Comparison of ENCODE assay signal across 19 cellular contexts in the genomic region with DNA sequence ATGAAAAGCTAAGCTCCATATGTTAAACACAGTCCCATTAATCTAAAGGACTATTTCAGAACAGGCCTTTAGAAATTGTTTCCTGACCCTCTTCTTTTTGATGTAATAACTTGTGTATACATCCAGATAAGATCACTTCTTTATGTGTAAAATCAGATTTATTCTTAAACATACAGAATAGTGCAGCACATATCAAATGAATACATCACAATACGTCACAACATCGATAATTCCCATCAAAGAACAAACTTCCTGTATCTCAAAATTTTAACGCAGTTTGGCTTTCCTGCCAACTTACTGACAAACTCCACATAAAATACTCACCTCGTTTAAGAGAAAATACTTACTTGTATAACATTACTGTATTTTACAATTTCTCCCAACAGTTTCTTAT.
A peak's percentile ranks its signal among the peaks of the same experiment; 100 is the strongest.
DNase-seq lines count a peak whose midpoint lies in the region; ATAC-seq, FAIRE-seq and TF ChIP-seq lines count a peak whose summit lies in the region.
"Had no signal": no experiment of that assay in that cellular context is flagged by ENCODE, and none has a peak within 500 bp of the region (broad histone marks: within the 10 kb centered on the region; RNA-seq: fewer than 3 reads in every experiment).

No MANE protein-coding gene starts in this region.

- BruUV-seq in PC-9 (replicated peaks; lab: Mats Ljungman, UMichigan) (no TSS peak), endothelial cell of umbilical vein (replicated peaks; lab: Mats Ljungman, UMichigan) (no TSS peak), OCI-LY7 (replicated peaks; lab: Mats Ljungman, UMichigan) (no TSS peak)

- peak overlapping the region; percentile 27 for H3K9ac ChIP-seq in endothelial cell of umbilical vein (replicated peaks; ENCODE audit: extremely low read depth, insufficient read depth, low read length)
- H3K9ac ChIP-seq: parathyroid adenoma had no signal

- intact Hi-C loops in PC-9 (cut with micrococcal nuclease; ENCODE audit: unreplicated experiment) (no loop called here), endothelial cell of umbilical vein (cut with micrococcal nuclease) (no loop called here), OCI-LY7 (cut with micrococcal nuclease; ENCODE audit: unreplicated experiment) (no loop called here), body of pancreas (cut with DNase I) (no loop called here)
- intact Hi-C loops in activated CD4-positive, alpha-beta T cell treated with anti-CD3 and anti-CD28 coated beads for 36 hours (cut with DNase I, micrococcal nuclease): no loop called here

- TF ChIP-seq CTCF in PC-9 (conservative IDR thresholded peaks at IDR 0.05): no peak
- TF ChIP-seq CTCF in endothelial cell of umbilical vein (IDR thresholded peaks at IDR 0.05; ENCODE audit: extremely low read depth in 1 of 2, insufficient read depth in 1 of 2, low read depth in 1 of 2, low read length in 2 of 2): no peak
- TF ChIP-seq CTCF in osteoblast (IDR thresholded peaks at IDR 0.05; ENCODE audit: extremely low read depth, low read depth, low read length): no peak
- TF ChIP-seq CTCF in OCI-LY7 (conservative IDR thresholded peaks at IDR 0.05; ENCODE audit: low read length): no peak
- TF ChIP-seq CTCF in body of pancreas (IDR thresholded peaks at IDR 0.05): no peak

- H3K27ac ChIP-seq in ACC112 (ENCODE audit: low read depth, low read length): peak overlapping the region; percentile 64
- no peak overlapping the region for H3K27ac ChIP-seq in PC-9
- peak overlapping the region; percentile 68 for H3K27ac ChIP-seq in endothelial cell of umbilical vein (ENCODE audit: insufficient read depth, low read depth, low read length)
- peak overlapping the region; percentile 69 for H3K27ac ChIP-seq in osteoblast (ENCODE audit: low read depth, low read length)
- no peak overlapping the region for H3K27ac ChIP-seq in OCI-LY7 (ENCODE audit: low read depth, low read length, poor library complexity, severe bottlenecking)
- H3K27ac ChIP-seq in body of pancreas: peak overlapping the region in 1 of 4 donors; percentile 67
- H3K27ac ChIP-seq: C4-2B, cardiac muscle cell, parathyroid adenoma, spleen had no signal

- no peak for FAIRE-seq in endothelial cell of umbilical vein (lab: Jason Lieb, UNC)

- H4K20me1 ChIP-seq in PC-9 (ENCODE audit: insufficient read depth): no peaks in the 10 kb centered on the region
- H4K20me1 ChIP-seq in endothelial cell of umbilical vein (replicated peaks; ENCODE audit: control insufficient read depth, extremely low read depth, insufficient read depth, low read length): no peaks in the 10 kb centered on the region
- no peaks in the 10 kb centered on the region for H4K20me1 ChIP-seq in osteoblast (ENCODE audit: insufficient read depth, low read length)
- no peaks in the 10 kb centered on the region for H4K20me1 ChIP-seq in OCI-LY7 (ENCODE audit: insufficient read depth, low read length)

- peaks cover 28% of the 10 kb centered on the region for H3K4me1 Mint-ChIP-seq in activated CD4-positive, alpha-beta T cell treated with anti-CD3 and anti-CD28 coated beads for 36 hours

- no peak for ATAC-seq in activated CD4-positive, alpha-beta T cell treated with anti-CD3 and anti-CD28 coated beads for 36 hours
- ATAC-seq in HG02885 (IDR thresholded peaks at IDR 0.05; ENCODE audit: poor library complexity, unreplicated experiment) (no peak), body of pancreas (no peak)
- ATAC-seq: activated CD4-positive, CD25-positive, alpha-beta regulatory T cell treated with anti-CD3 and anti-CD28 coated beads, Interleukin-2, amount 50 U/mL, for 24 hours had no signal

- H3K4me1 ChIP-seq in ACC112 (ENCODE audit: control insufficient read depth, insufficient read depth, low read length, unreplicated experiment): peaks cover 32% of the 10 kb centered on the region
- no peaks in the 10 kb centered on the region; the same call in 1 of the 2 replicates for H3K4me1 ChIP-seq in PC-9 (replicated peaks; ENCODE audit: insufficient read depth)
- H3K4me1 ChIP-seq in endothelial cell of umbilical vein (ENCODE audit: control insufficient read depth, extremely low read depth, insufficient read depth, low read length): peaks cover 49% of the 10 kb centered on the region
- peaks cover 19% of the 10 kb centered on the region for H3K4me1 ChIP-seq in osteoblast (ENCODE audit: insufficient read depth, low read length)
- H3K4me1 ChIP-seq in OCI-LY7 (ENCODE audit: insufficient read depth, low read length, poor library complexity, severe bottlenecking): peaks cover 16% of the 10 kb centered on the region
- peaks cover 23% of the 10 kb centered on the region for H3K4me1 ChIP-seq in body of pancreas
- H3K4me1 ChIP-seq: parathyroid adenoma had no signal

- no peaks in the 10 kb centered on the region for H3K9me1 ChIP-seq in endothelial cell of umbilical vein (replicated peaks; ENCODE audit: control insufficient read depth, extremely low read depth, insufficient read depth, low read length)

- H3K27ac Mint-ChIP-seq in activated CD4-positive, alpha-beta T cell treated with anti-CD3 and anti-CD28 coated beads for 36 hours: no peak overlapping the region
- H3K27ac Mint-ChIP-seq: activated naive CD8-positive, alpha-beta T cell treated with anti-CD3 and anti-CD28 coated beads, Interleukin-2, amount 10 ng/mL, durations not matched to agents 7 days and 5 days; naive B cell had no signal

- dilution Hi-C loops in endothelial cell of umbilical vein (cut with MboI; ENCODE audit: extremely low pct_ligation_motif_present, low sequenced_read_pairs): no loop called here

- no peak overlapping the region for H3K4me3 Mint-ChIP-seq in activated CD4-positive, alpha-beta T cell treated with anti-CD3 and anti-CD28 coated beads for 36 hours
- H3K4me3 Mint-ChIP-seq: activated naive CD8-positive, alpha-beta T cell treated with anti-CD3 and anti-CD28 coated beads, Interleukin-2, amount 10 ng/mL, durations not matched to agents 7 days and 5 days; naive B cell had no signal

- peak overlapping the region; percentile 66 for H2AFZ ChIP-seq in ACC112 (ENCODE audit: low read length, unreplicated experiment)
- H2AFZ ChIP-seq in PC-9: no peak overlapping the region
- H2AFZ ChIP-seq in endothelial cell of umbilical vein (ENCODE audit: low read depth, low read length): no peak overlapping the region
- H2AFZ ChIP-seq in osteoblast (ENCODE audit: low read length): no peak overlapping the region
- no peak overlapping the region for H2AFZ ChIP-seq in OCI-LY7 (ENCODE audit: low read length)
- H2AFZ ChIP-seq: parathyroid adenoma had no signal

- H3K4me3 ChIP-seq in ACC112 (ENCODE audit: low read depth, low read length) (peak overlapping the region; percentile 66), PC-9 (no peak overlapping the region), endothelial cell of umbilical vein (replicated peaks in 1 of 3; ENCODE audit: insufficient read depth in 1 of 3, low read depth in 1 of 3, low read length in 3 of 3) (peak overlapping the region in 1 of 3 experiments; percentile 2), osteoblast (ENCODE audit: insufficient read depth, low read length) (peak overlapping the region; percentile 13), OCI-LY7 (ENCODE audit: low read depth, low read length, poor library complexity, severe bottlenecking) (no peak overlapping the region), body of pancreas (no peak overlapping the region)
- H3K4me3 ChIP-seq: cardiac muscle cell, HAP-1, spleen had no signal

- H3K36me3 ChIP-seq in ACC112 (ENCODE audit: insufficient read depth, low read length) (no peaks in the 10 kb centered on the region), PC-9 (ENCODE audit: low read depth) (no peaks in the 10 kb centered on the region), endothelial cell of umbilical vein (ENCODE audit: control insufficient read depth in 2 of 2, extremely low read depth in 1 of 2, insufficient read depth in 2 of 2, low read length in 2 of 2) (peaks cover 2 to 4% of the 10 kb centered on the region in 2 experiments), osteoblast (ENCODE audit: insufficient read depth, low read length) (no peaks in the 10 kb centered on the region), OCI-LY7 (ENCODE audit: insufficient read depth, low read length) (no peaks in the 10 kb centered on the region), body of pancreas (replicated peaks in 1 of 2; ENCODE audit: insufficient read depth in 1 of 2, low read depth in 2 of 2) (no peaks in the 10 kb centered on the region)
- H3K36me3 ChIP-seq: cardiac muscle cell, HAP-1 had no signal

- no peaks in the 10 kb centered on the region for H3K9me3 Mint-ChIP-seq in activated CD4-positive, alpha-beta T cell treated with anti-CD3 and anti-CD28 coated beads for 36 hours (ENCODE audit: low read depth)
- H3K9me3 Mint-ChIP-seq: activated naive CD8-positive, alpha-beta T cell treated with anti-CD3 and anti-CD28 coated beads, Interleukin-2, amount 10 ng/mL, durations not matched to agents 7 days and 5 days; naive B cell had no signal

- POLR2A ChIA-PET in PC-9 (lab: Charles Lee; ENCODE audit: unreplicated experiment): interaction anchor here (0.6 kb wide), 2 partner anchors 53 to 520 kb away, joined by 3 to 11 read pairs; a partner anchor contains a TSS
- POLR2A ChIA-PET in endothelial cell of umbilical vein (lab: Charles Lee): interaction anchor here (1.5 kb wide), 1 partner anchor 108 kb away, joined by 4 read pairs; no protein-coding TSS in a partner anchor
- POLR2A ChIA-PET in OCI-LY7 (lab: Charles Lee): interaction anchor here (1.1 kb wide), 1 partner anchor 10 kb away, joined by 3 read pairs; no protein-coding TSS in a partner anchor
- POLR2A ChIA-PET in activated CD4-positive, alpha-beta T cell treated with anti-CD3 and anti-CD28 coated beads for 36 hours (lab: Charles Lee): no interaction called here

- H3K27me3 ChIP-seq in ACC112 (ENCODE audit: insufficient read depth, low read length): no peaks in the 10 kb centered on the region
- H3K27me3 ChIP-seq in PC-9 (ENCODE audit: insufficient read depth, low read depth): no peaks in the 10 kb centered on the region
- no peaks in the 10 kb centered on the region for H3K27me3 ChIP-seq in endothelial cell of umbilical vein (ENCODE audit: control insufficient read depth in 2 of 2, insufficient read depth in 2 of 2, low read length in 2 of 2)
- H3K27me3 ChIP-seq in osteoblast (ENCODE audit: insufficient read depth, low read length): no peaks in the 10 kb centered on the region
- no peaks in the 10 kb centered on the region for H3K27me3 ChIP-seq in body of pancreas
- H3K27me3 ChIP-seq: cardiac muscle cell, spleen had no signal

- no peaks in the 10 kb centered on the region for H3K27me3 Mint-ChIP-seq in activated CD4-positive, alpha-beta T cell treated with anti-CD3 and anti-CD28 coated beads for 36 hours
- H3K27me3 Mint-ChIP-seq: activated naive CD8-positive, alpha-beta T cell treated with anti-CD3 and anti-CD28 coated beads, Interleukin-2, amount 10 ng/mL, durations not matched to agents 7 days and 5 days; naive B cell had no signal

- CTCF ChIA-PET in PC-9 (lab: Charles Lee) (no interaction called here), endothelial cell of umbilical vein (lab: Charles Lee) (interaction anchor here (0.6 to 1.7 kb wide), 7 partner anchors 9 to 605 kb away, joined by 3 to 13 read pairs (median 5); a partner anchor contains a TSS), OCI-LY7 (lab: Charles Lee; ENCODE audit: unreplicated experiment) (no interaction called here)
- CTCF ChIA-PET in activated CD4-positive, alpha-beta T cell treated with anti-CD3 and anti-CD28 coated beads for 36 hours (lab: Charles Lee): interaction anchor here (0.6 to 1.6 kb wide), 2 partner anchors 10 to 42 kb away, joined by 3 to 5 read pairs; no protein-coding TSS in a partner anchor

- peaks cover 8% of the 10 kb centered on the region for H3K36me3 Mint-ChIP-seq in activated CD4-positive, alpha-beta T cell treated with anti-CD3 and anti-CD28 coated beads for 36 hours (ENCODE audit: low read depth)

- TF ChIP-seq POLR2A in endothelial cell of umbilical vein (IDR thresholded peaks at IDR 0.05; ENCODE audit: low read depth, low read length) (no peak), body of pancreas (IDR thresholded peaks at IDR 0.05) (no peak)

- H3K4me2 ChIP-seq in PC-9 (peak overlapping the region; percentile 4; the same call in 1 of the 2 replicates), endothelial cell of umbilical vein (ENCODE audit: insufficient read depth, low read length) (peak overlapping the region; percentile 84), osteoblast (ENCODE audit: insufficient read depth, low read length) (peak overlapping the region; percentile 44), OCI-LY7 (ENCODE audit: low read length) (no peak overlapping the region)

- DNase-seq in PC-9: no peak
- peak; percentile 56 for DNase-seq in endothelial cell of umbilical vein (ENCODE audit: low read depth, low spot score)
- DNase-seq in osteoblast (ENCODE audit: insufficient read length, low spot score, missing footprints): no peak
- no peak for DNase-seq in OCI-LY7 (ENCODE audit: low spot score)
- no peak for DNase-seq in activated CD4-positive, alpha-beta T cell treated with anti-CD3 and anti-CD28 coated beads for 36 hours
- no peak for DNase-seq in body of pancreas
- DNase-seq: activated naive CD8-positive, alpha-beta T cell treated with anti-CD3 and anti-CD28 coated beads, Interleukin-2, amount 10 ng/mL, durations not matched to agents 7 days and 5 days; DMS153; naive B cell; NCI-H1417; NCI-H2171; spleen had no signal

- H3K9me3 ChIP-seq in PC-9 (ENCODE audit: insufficient read depth, low read depth) (no peaks in the 10 kb centered on the region), endothelial cell of umbilical vein (replicated peaks; ENCODE audit: control insufficient read depth, insufficient read depth, low read length) (no peaks in the 10 kb centered on the region), osteoblast (ENCODE audit: low read depth, low read length) (no peaks in the 10 kb centered on the region), OCI-LY7 (ENCODE audit: low read length) (no peaks in the 10 kb centered on the region), body of pancreas (no peaks in the 10 kb centered on the region)
- H3K9me3 ChIP-seq: HAP-1, spleen had no signal

- no peaks in the 10 kb centered on the region; the same call in 1 of the 2 replicates for H3K9me2 ChIP-seq in PC-9 (ENCODE audit: insufficient read depth)
- H3K9me2 ChIP-seq in OCI-LY7 (ENCODE audit: insufficient read depth, low read length): no peaks in the 10 kb centered on the region

- H3K79me2 ChIP-seq in ACC112 (ENCODE audit: control insufficient read depth, insufficient read depth, low read length, unreplicated experiment) (no peaks in the 10 kb centered on the region), PC-9 (ENCODE audit: low read depth) (no peaks in the 10 kb centered on the region), endothelial cell of umbilical vein (ENCODE audit: control insufficient read depth, insufficient read depth, low read length) (peaks cover 16% of the 10 kb centered on the region), osteoblast (ENCODE audit: insufficient read depth, low read length) (no peaks in the 10 kb centered on the region), OCI-LY7 (ENCODE audit: insufficient read depth, low read depth, low read length) (no peaks in the 10 kb centered on the region)

- peaks cover 7% of the 10 kb centered on the region; the same call in 1 of the 2 replicates for H3F3A ChIP-seq in PC-9 (ENCODE audit: insufficient read depth, low read depth)

- 58 to 59% methylated on average over 4 of the region's 4 CpGs for WGBS in body of pancreas, 2 donors

Comparison
In these comparisons a context has a peak if more than half of its experiments do, and no peak if none do; other contexts are left out.
1. H3K27ac ChIP-seq: peak in ACC112 (single experiment), endothelial cell of umbilical vein (single experiment) and osteoblast (single experiment); none in PC-9 (single experiment) and OCI-LY7 (single experiment).
2. H3K4me3 ChIP-seq: peak in ACC112 (single experiment) and osteoblast (single experiment); none in PC-9 (single experiment), OCI-LY7 (single experiment) and body of pancreas (0 of 2).
3. CTCF ChIA-PET loops: an anchor here in endothelial cell of umbilical vein (0.6 to 1.7 kb wide) and activated CD4-positive, alpha-beta T cell treated with anti-CD3 and anti-CD28 coated beads for 36 hours (0.6 to 1.6 kb wide); none called in PC-9 and OCI-LY7.